ENCODE assay signal across 1 cellular context in the genomic region with DNA sequence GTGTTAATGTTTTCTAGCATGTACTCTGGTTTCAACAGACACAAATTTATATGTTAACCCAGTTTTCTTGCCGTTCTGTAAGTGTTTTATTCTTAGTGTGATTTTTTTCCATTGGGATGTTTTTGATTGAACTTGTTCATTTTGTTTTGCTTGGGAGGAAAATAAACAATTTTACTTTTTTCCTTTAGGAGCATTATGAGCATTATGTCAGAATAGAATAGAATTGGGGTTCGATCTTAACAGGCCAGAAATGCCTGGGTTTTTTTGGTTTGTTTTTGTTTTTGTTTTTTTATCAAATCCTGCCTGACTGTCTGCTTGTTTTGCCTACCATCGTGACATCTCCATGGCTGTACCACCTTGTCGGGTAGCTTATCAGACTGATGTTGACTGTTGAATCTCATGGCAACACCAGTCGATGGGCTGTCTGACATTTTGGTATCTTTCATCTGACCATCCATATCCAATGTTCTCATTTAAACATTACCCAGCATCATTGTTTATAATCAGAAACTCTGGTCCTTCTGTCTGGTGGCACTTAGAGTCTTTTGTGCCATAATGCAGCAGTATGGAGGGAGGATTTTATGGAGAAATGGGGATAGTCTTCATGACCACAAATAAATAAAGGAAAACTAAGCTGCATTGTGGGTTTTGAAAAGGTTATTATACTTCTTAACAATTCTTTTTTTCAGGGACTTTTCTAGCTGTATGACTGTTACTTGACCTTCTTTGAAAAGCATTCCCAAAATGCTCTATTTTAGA.
TF ChIP-seq lines count a peak whose summit lies in the region.

No MANE protein-coding gene starts in this region.

TF ChIP-seq in A549, 52 proteins besides CTCF, POLR2A, EP300 and RAD21 (continued from another document):
- TF ChIP-seq, protein P1, sequence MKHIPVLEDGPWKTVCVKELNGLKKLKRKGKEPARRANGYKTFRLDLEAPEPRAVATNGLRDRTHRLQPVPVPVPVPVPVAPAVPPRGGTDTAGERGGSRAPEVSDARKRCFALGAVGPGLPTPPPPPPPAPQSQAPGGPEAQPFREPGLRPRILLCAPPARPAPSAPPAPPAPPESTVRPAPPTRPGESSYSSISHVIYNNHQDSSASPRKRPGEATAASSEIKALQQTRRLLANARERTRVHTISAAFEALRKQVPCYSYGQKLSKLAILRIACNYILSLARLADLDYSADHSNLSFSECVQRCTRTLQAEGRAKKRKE (CRISPR knock-in tag; IDR thresholded peaks at IDR 0.05; ENCODE audit: low read depth) = peak; percentile 10
- TF ChIP-seq CBX8 (IDR thresholded peaks at IDR 0.05) = no peak
- peak; percentile 52; the same call in 1 of the 2 replicates for TF ChIP-seq EHF (CRISPR knock-in tag; IDR thresholded peaks at IDR 0.05)
- TF ChIP-seq, protein P2, sequence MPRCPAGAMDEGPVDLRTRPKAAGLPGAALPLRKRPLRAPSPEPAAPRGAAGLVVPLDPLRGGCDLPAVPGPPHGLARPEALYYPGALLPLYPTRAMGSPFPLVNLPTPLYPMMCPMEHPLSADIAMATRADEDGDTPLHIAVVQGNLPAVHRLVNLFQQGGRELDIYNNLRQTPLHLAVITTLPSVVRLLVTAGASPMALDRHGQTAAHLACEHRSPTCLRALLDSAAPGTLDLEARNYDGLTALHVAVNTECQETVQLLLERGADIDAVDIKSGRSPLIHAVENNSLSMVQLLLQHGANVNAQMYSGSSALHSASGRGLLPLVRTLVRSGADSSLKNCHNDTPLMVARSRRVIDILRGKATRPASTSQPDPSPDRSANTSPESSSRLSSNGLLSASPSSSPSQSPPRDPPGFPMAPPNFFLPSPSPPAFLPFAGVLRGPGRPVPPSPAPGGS (IDR thresholded peaks at IDR 0.05) = no peak; the same call in 2 of the 3 replicates
- TF ChIP-seq FOSB (CRISPR knock-in tag; IDR thresholded peaks at IDR 0.05) = peak; percentile 91
- TF ChIP-seq RARB (CRISPR knock-in tag; IDR thresholded peaks at IDR 0.05) = no peak; the same call in none of the 2 replicates
- no peak for TF ChIP-seq ZFP36 (IDR thresholded peaks at IDR 0.05; ENCODE audit: borderline replicate concordance, partially characterized antibody)
- TF ChIP-seq POLR2AphosphoS2 (conservative IDR thresholded peaks at IDR 0.05; ENCODE audit: low read length) = peak; percentile 22; the same call in 1 of the 2 replicates
- peak; percentile 97 for TF ChIP-seq TFCP2L1 (CRISPR knock-in tag; IDR thresholded peaks at IDR 0.05)
